Comparison of ENCODE assay signal across 14 cellular contexts in the genomic region with DNA sequence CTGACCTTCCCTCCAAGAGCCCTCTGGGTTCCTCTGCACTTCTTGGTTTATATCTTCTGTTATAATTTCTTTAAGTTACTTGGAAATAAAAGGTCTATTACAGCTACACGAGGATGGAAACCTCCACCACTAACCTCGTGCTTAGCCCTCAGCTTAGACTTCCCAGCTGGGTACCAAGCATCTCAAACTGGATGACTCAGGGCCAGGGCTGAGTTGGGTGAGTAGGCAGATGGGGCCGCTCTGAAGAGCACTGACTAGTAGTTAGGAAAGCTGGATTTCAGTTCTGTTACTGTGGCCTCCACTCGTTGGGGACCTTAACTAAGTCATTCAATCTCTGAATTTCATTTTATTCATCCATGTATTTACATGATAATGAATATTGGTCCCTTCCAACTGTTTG.
DNase-seq lines count a peak whose midpoint lies in the region; ATAC-seq lines count a peak whose summit lies in the region.
"Had no signal": no experiment of that assay in that cellular context is flagged by ENCODE, and none has a peak within 500 bp of the region (broad histone marks: within the 10 kb centered on the region; RNA-seq: fewer than 3 reads in every experiment).

No MANE protein-coding gene starts in this region.

- ATAC-seq in HG02852 (IDR thresholded peaks at IDR 0.05; ENCODE audit: unreplicated experiment) = peak; percentile 9
- ATAC-seq in activated CD4-positive, CD25-positive, alpha-beta regulatory T cell treated with anti-CD3 and anti-CD28 coated beads, Interleukin-2, amount 50 U/mL, for 24 hours = no peak
- ATAC-seq: CD8-positive, alpha-beta T cell had no signal

- H3K4me3 ChIP-seq in mesenchymal stem cell (ENCODE audit: insufficient read depth in 1 of 2, low read depth in 1 of 2, low read length in 2 of 2) = no peak overlapping the region

- H3K18ac ChIP-seq in mesenchymal stem cell (ENCODE audit: low read depth in 1 of 2, low read length in 2 of 2) = no peak overlapping the region

- no peak overlapping the region for H4K8ac ChIP-seq in mesenchymal stem cell (ENCODE audit: low read length)

- H3K14ac ChIP-seq in mesenchymal stem cell (ENCODE audit: low read length in 2 of 2) = no peak overlapping the region

- H4K91ac ChIP-seq in mesenchymal stem cell (ENCODE audit: low read length) = no peak overlapping the region

- no peak overlapping the region for H3K4ac ChIP-seq in mesenchymal stem cell (ENCODE audit: low read depth in 1 of 2, low read length in 2 of 2)

- no peak overlapping the region for H3K4me2 ChIP-seq in mesenchymal stem cell (ENCODE audit: low read length, poor library complexity, severe bottlenecking)

- no peaks in the 10 kb centered on the region for H3K9me3 ChIP-seq in mesenchymal stem cell (ENCODE audit: control insufficient read depth, low read length)
- H3K9me3 ChIP-seq: ascending aorta, psoas muscle had no signal

- no peak overlapping the region for H2AFZ ChIP-seq in mesenchymal stem cell (ENCODE audit: low read depth, low read length)

- no peak overlapping the region for H2BK15ac ChIP-seq in mesenchymal stem cell (ENCODE audit: low read depth, poor library complexity, severe bottlenecking)

- no peaks in the 10 kb centered on the region for H3K36me3 ChIP-seq in mesenchymal stem cell (ENCODE audit: control insufficient read depth in 1 of 2, insufficient read depth in 2 of 2, low read depth in 1 of 2, low read length in 2 of 2)
- H3K36me3 ChIP-seq: ascending aorta, WERI-Rb-1 had no signal

- H2BK12ac ChIP-seq in mesenchymal stem cell (ENCODE audit: low read length in 2 of 2) = no peak overlapping the region

- H2BK120ac ChIP-seq in mesenchymal stem cell (ENCODE audit: low read depth, low read length) = no peak overlapping the region

- H2AK5ac ChIP-seq in mesenchymal stem cell (ENCODE audit: low read length, severe bottlenecking) = no peak overlapping the region

- H2BK5ac ChIP-seq in mesenchymal stem cell (ENCODE audit: low read depth, low read length, poor library complexity, severe bottlenecking) = no peak overlapping the region

- no peak overlapping the region for H3K27ac ChIP-seq in mesenchymal stem cell (ENCODE audit: low read length, poor library complexity, severe bottlenecking)
- H3K27ac ChIP-seq: 22Rv1, ascending aorta, psoas muscle, WERI-Rb-1 had no signal

- H3K27me3 ChIP-seq in mesenchymal stem cell (ENCODE audit: control insufficient read depth in 1 of 2, insufficient read depth in 1 of 2, low read length in 2 of 2) = peaks cover 0 to 36% of the 10 kb centered on the region in 2 experiments
- H3K27me3 ChIP-seq: ascending aorta had no signal

- WGBS in mesenchymal stem cell = no CpG with 5 or more reads among the region's 4 CpGs

- H3K23ac ChIP-seq in mesenchymal stem cell (ENCODE audit: low read length in 2 of 2) = no peak overlapping the region

- peaks cover 9% of the 10 kb centered on the region for H3K4me1 ChIP-seq in mesenchymal stem cell (ENCODE audit: control insufficient read depth, insufficient read depth, low read depth, low read length)
- H3K4me1 ChIP-seq: ascending aorta had no signal

- DNase-seq in DMS 273 (lab: John Stamatoyannopoulos, UW; ENCODE audit: unreplicated experiment) = peak; percentile 14
- DNase-seq in DMS 273 treated with DMSO at 0.1 percent for 48 hours (lab: John Stamatoyannopoulos, UW) = no peak
- DNase-seq in UCSD-AML1 (lab: John Stamatoyannopoulos, UW; ENCODE audit: unreplicated experiment) = peak; percentile 15
- DNase-seq in mesenchymal stem cell = peak; percentile 13
- no peak for DNase-seq in NAMALWA (ENCODE audit: low spot score)
- no peak for DNase-seq in mesenteric fat pad (ENCODE audit: low spot score)
- DNase-seq: natural killer cell had no signal

- no peaks in the 10 kb centered on the region for H3K79me1 ChIP-seq in mesenchymal stem cell (replicated peaks; ENCODE audit: low read length, poor library complexity, severe bottlenecking)

- no peak overlapping the region for H3K9ac ChIP-seq in mesenchymal stem cell (ENCODE audit: low read length)

Comparison
In these comparisons a context has a peak if more than half of its experiments do, and no peak if none do; other contexts are left out.
1. DNase-seq: peak in DMS 273 (single experiment), UCSD-AML1 (single experiment) and mesenchymal stem cell (single experiment); none in DMS 273 treated with DMSO at 0.1 percent for 48 hours (single experiment), NAMALWA (single experiment) and mesenteric fat pad (single experiment).